In the genomic region with DNA sequence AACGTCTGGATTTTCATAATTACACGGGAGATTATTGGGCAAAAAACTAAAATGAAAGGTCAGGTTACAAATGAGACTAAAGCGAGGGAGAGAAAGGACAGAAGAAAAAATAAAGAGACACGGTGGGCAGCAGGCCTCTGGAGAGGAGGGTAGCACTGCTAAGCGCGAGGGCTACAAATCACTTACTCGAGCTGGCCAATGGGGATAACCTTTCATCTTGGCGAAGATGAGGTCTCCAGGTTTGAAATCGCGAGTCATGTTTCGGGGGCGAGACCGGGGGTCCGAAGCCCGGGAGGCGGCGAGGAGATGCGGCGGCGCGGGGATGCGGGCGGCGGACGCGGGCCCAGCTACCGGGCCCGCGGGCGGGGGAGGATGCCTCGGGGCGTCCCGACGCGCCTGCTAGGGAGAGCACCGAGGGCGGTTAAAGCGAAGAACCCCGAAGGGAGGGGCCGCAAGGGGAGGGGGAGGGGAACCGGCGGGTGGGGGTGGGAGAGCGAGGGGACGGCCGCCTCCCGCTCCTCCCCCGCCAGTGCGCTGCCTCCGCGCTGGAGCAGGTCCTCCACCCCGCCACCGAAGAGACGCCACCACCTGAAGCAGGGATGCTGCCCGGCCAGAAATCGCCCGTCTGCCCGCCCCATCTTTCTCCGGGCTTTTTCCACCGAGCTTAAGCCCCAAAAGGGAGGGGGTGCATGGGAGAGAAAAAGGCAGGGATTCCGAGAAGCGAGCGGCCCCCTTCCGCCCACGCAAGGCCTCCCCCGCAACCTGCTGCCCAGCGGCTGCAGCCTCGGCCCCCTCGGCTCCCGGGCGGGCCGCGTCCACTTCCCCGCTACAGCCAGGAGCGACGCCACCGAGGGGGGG, we compare ENCODE assay signal across 8 cellular contexts. TPM values are rescaled to one million over a fixed set of nuclear protein-coding genes. Genes with fewer than 3 reads are reported as not detected.
DNase-seq lines count a peak whose midpoint lies in the region; ATAC-seq and TF ChIP-seq lines count a peak whose summit lies in the region.

No MANE protein-coding gene starts in this region.

- peaks cover 53% of the 10 kb centered on the region for H3K36me3 ChIP-seq in DOHH2 (ENCODE audit: control insufficient read depth, low read length)

- intact Hi-C loops in activated B cell treated with CpG ODN at 0.5 μM for 24 hours (cut with micrococcal nuclease) = loop anchor here (1.0 to 5.0 kb wide), 2 partner anchors 24 to 283 kb away; no protein-coding TSS in a partner anchor

- peaks cover 56% of the 10 kb centered on the region for H3K79me2 ChIP-seq in DOHH2 (ENCODE audit: control insufficient read depth, low read length)

- no peaks in the 10 kb centered on the region for H3K27me3 Mint-ChIP-seq in activated B cell treated with CpG ODN at 0.5 μM for 24 hours

- H3K4me3 ChIP-seq in DOHH2 (ENCODE audit: low read length) = peak overlapping the region; percentile 78
- peak overlapping the region; percentile 84 for H3K4me3 ChIP-seq in Jurkat, Clone E6-1 (ENCODE audit: low read length)

- peaks cover 15% of the 10 kb centered on the region for H3F3A ChIP-seq in DOHH2 (ENCODE audit: control insufficient read depth, insufficient read depth)

- H3K9me3 ChIP-seq in DOHH2 (ENCODE audit: control insufficient read depth, insufficient read depth, low read length) = no peaks in the 10 kb centered on the region

- H3K9me3 Mint-ChIP-seq in activated B cell treated with CpG ODN at 0.5 μM for 24 hours = no peaks in the 10 kb centered on the region

- CTCF ChIA-PET in activated B cell treated with CpG ODN at 0.5 μM for 24 hours (lab: Charles Lee) = interaction anchor here (1.1 kb wide), 1 partner anchor 86 kb away, joined by 3 read pairs; no protein-coding TSS in a partner anchor

- H3K36me3 Mint-ChIP-seq in activated B cell treated with CpG ODN at 0.5 μM for 24 hours (ENCODE audit: low read depth) = peaks cover 35% of the 10 kb centered on the region

- peaks cover 20% of the 10 kb centered on the region for H4K20me1 ChIP-seq in DOHH2 (ENCODE audit: control insufficient read depth, insufficient read depth, low read depth, low read length)

- H3K27ac ChIP-seq in DOHH2 (ENCODE audit: low read depth, low read length) = peak overlapping the region; percentile 82

- H3K4me1 Mint-ChIP-seq in activated B cell treated with CpG ODN at 0.5 μM for 24 hours = peaks cover 59% of the 10 kb centered on the region

- no peaks in the 10 kb centered on the region for H3K27me3 ChIP-seq in DOHH2 (ENCODE audit: control insufficient read depth, low read length)

- TF ChIP-seq CTCF in DOHH2 (IDR thresholded peaks at IDR 0.05; ENCODE audit: low read depth, low read length, poor library complexity, severe bottlenecking) (no peak), activated B cell treated with CpG ODN at 0.5 μM for 24 hours (IDR thresholded peaks at IDR 0.05) (no peak)

- ATAC-seq in GM21576 (IDR thresholded peaks at IDR 0.05; ENCODE audit: unreplicated experiment) = peak; percentile 28
- peak; percentile 58 for ATAC-seq in activated B cell treated with CpG ODN at 0.5 μM for 24 hours (ENCODE audit: low read depth)
- peak; percentile 82 for ATAC-seq in left lobe of liver

- peak overlapping the region; percentile 77 for H3K4me2 ChIP-seq in DOHH2 (ENCODE audit: low read length)

- peaks cover 59% of the 10 kb centered on the region for H3K4me1 ChIP-seq in DOHH2 (ENCODE audit: control insufficient read depth, low read length)

- H3K4me3 Mint-ChIP-seq in activated B cell treated with CpG ODN at 0.5 μM for 24 hours = peak overlapping the region; percentile 93

- POLR2A ChIA-PET in activated B cell treated with CpG ODN at 0.5 μM for 24 hours (lab: Charles Lee) = interaction anchor here (0.6 to 4.5 kb wide), 13 partner anchors 9 to 318 kb away, joined by 3 to 36 read pairs (median 4); partner anchors contain the start of genes CCDC171 and SNAPC3

- peak; percentile 38 for DNase-seq in Jurkat, Clone E6-1 (ENCODE audit: low read depth, low spot score)
- DNase-seq in activated B cell treated with CpG ODN at 0.5 μM for 24 hours = no peak
- peak; percentile 57 for DNase-seq in central memory CD4-positive, alpha-beta T cell
- DNase-seq in left lobe of liver (ENCODE audit: low spot score) = no peak
- peak; percentile 36 to 44 for DNase-seq in stimulated activated CD4-positive, alpha-beta T cell treated with anti-CD3 and anti-CD28 coated beads, Interleukin-2, amount 100 ng/mL, for 48 hours
- no peak for DNase-seq in NOMO-1 (lab: John Stamatoyannopoulos, UW; ENCODE audit: unreplicated experiment in 2 of 2)

- H3K9me2 ChIP-seq in DOHH2 (replicated peaks; ENCODE audit: control insufficient read depth, low read length) = no peaks in the 10 kb centered on the region

- peak overlapping the region; percentile 93 for H3K27ac Mint-ChIP-seq in activated B cell treated with CpG ODN at 0.5 μM for 24 hours

RNA-seq across cellular contexts. Expression of gene PSIP1, which starts 0.6 kb away (rescaled TPM):
- polyA plus RNA-seq in Jurkat, Clone E6-1 (2012; ENCODE audit: insufficient read depth, insufficient read length) = 141 TPM
- total RNA-seq in activated B cell treated with CpG ODN at 0.5 μM for 24 hours (56.8 and 57.2 TPM in 2 replicates), left lobe of liver (8.2 TPM)

RNA-seq across cellular contexts. Expression of gene CCDC171, which starts 42.7 kb away (rescaled TPM):
- polyA plus RNA-seq in Jurkat, Clone E6-1 (2012; ENCODE audit: insufficient read depth, insufficient read length) = 8.6 TPM
- total RNA-seq in activated B cell treated with CpG ODN at 0.5 μM for 24 hours = 1.9 and 3.6 TPM in 2 replicates
- total RNA-seq in left lobe of liver = 0.45 TPM

Comparison
In these comparisons a context has a peak if more than half of its experiments do, and no peak if none do; other contexts are left out.
1. ATAC-seq: peak in every context shown above with its lines; median percentile 82 in left lobe of liver; 58 in activated B cell treated with CpG ODN at 0.5 μM for 24 hours; 28 in GM21576.
2. DNase-seq: peak in Jurkat, Clone E6-1 (single experiment), central memory CD4-positive, alpha-beta T cell (single experiment) and stimulated activated CD4-positive, alpha-beta T cell treated with anti-CD3 and anti-CD28 coated beads, Interleukin-2, amount 100 ng/mL, for 48 hours (2 of 2); none in activated B cell treated with CpG ODN at 0.5 μM for 24 hours (single experiment), left lobe of liver (single experiment) and NOMO-1 (0 of 2).